ENCODE assay signal across 8 cellular contexts in the genomic region with DNA sequence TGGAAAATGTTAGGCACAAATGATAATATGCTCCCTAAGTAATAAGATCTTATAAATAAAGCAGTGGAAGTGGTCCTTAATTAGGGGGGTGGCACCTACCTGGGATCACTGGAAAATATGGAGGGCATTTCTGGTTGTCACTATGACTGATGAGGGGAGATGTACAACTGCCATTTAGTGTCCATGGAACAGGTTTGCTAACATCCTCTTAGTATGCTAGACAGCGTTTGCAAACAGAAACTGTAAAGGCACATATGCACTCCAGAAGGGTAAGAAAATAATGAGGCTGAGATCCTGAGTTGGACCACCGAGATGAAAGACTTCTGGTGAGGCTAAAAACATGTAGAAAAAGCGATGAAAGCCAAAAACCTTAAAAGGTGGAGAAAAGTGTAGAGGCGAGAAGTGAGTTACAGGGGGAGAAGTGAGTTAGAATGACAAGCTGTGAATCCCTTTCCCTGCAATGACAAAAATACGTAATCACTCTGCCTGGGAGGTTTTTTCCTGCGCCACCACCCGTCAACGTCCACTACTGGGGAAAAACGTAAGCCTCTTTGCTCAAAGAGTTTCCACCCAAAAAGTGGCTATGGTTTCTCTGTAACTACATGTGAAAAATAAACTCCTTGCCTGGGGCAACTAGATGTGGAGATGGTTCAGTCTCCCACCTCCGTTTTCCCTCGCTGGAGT. TPM values are rescaled to one million over a fixed set of nuclear protein-coding genes. Genes with fewer than 3 reads are reported as not detected.
DNase-seq lines count a peak whose midpoint lies in the region; ATAC-seq, FAIRE-seq and TF ChIP-seq lines count a peak whose summit lies in the region.

No MANE protein-coding gene starts in this region.

- peak overlapping the region; percentile 99 for H3K27ac Mint-ChIP-seq in CD8-positive, alpha-beta T cell

- BruUV-seq in mammary epithelial cell (replicated peaks; lab: Mats Ljungman, UMichigan) (TSS peak; percentile 42), HepG2 (replicated peaks; lab: Mats Ljungman, UMichigan) (TSS peak; percentile 70)

- peak overlapping the region; percentile 94 for H3K9ac ChIP-seq in mammary epithelial cell (ENCODE audit: insufficient read depth, low read length)
- peak overlapping the region; percentile 95 for H3K9ac ChIP-seq in HepG2 (ENCODE audit: insufficient read depth, low read depth, low read length)

- peak overlapping the region; percentile 90 for H3K4me3 ChIP-seq in CD8-positive, alpha-beta T cell (ENCODE audit: low read depth, low read length)
- H3K4me3 ChIP-seq in mammary epithelial cell (replicated peaks in 1 of 3; ENCODE audit: insufficient read depth in 1 of 3, low read depth in 2 of 3, low read length in 3 of 3) (peak overlapping the region; percentile 82 to 88 (median 88)), HepG2 (replicated peaks in 1 of 3; ENCODE audit: insufficient read depth in 1 of 3, low read depth in 2 of 3, low read length in 3 of 3) (peak overlapping the region; percentile 79 to 98 (median 93)), testis (peak overlapping the region; percentile 90 to 98)

- H3K27me3 Mint-ChIP-seq in CD8-positive, alpha-beta T cell (ENCODE audit: low read depth): no peaks in the 10 kb centered on the region

- 1% methylated on average over 8 of the region's 11 CpGs for WGBS in mammary epithelial cell (ENCODE audit: low coverage, missing lambda C conversion rate)
- under 1% methylated on average over 11 of the region's 11 CpGs for WGBS in HepG2 (ENCODE audit: low lambda C conversion rate)
- 1 to 2% methylated on average over 11 of the region's 11 CpGs for WGBS in testis, 2 donors

- H3K4me3 Mint-ChIP-seq in CD8-positive, alpha-beta T cell: peak overlapping the region; percentile 98

- POLR2A ChIA-PET in CD8-positive, alpha-beta T cell (lab: Charles Lee): interaction anchor here (0.7 to 3.1 kb wide), 5 partner anchors 27 to 304 kb away, joined by 3 to 17 read pairs (median 6); a partner anchor contains a TSS
- POLR2A ChIA-PET in HepG2 (lab: Yijun Ruan, JAX): interaction anchor here (0.6 to 2.4 kb wide), 5 partner anchors 66 to 283 kb away, joined by 3 to 22 read pairs (median 4); a partner anchor contains a TSS

- in situ Hi-C loops in mammary epithelial cell (cut with MboI; ENCODE audit: low sequenced_read_pairs in 2 of 2): no loop called here
- in situ Hi-C loops in HepG2 (cut with HindIII; ENCODE audit: extremely low pct_ligation_motif_present, low pct_unique_long_range_greater_than_20kb): no loop called here

- H3K9me3 Mint-ChIP-seq in CD8-positive, alpha-beta T cell: no peaks in the 10 kb centered on the region

- no peak for TF ChIP-seq RAD21 in HepG2 (CRISPR knock-in tag; IDR thresholded peaks at IDR 0.05)

- H3K4me1 ChIP-seq in CD8-positive, alpha-beta T cell (ENCODE audit: insufficient read depth, low read length): peaks cover 29% of the 10 kb centered on the region
- H3K4me1 ChIP-seq in mammary epithelial cell (ENCODE audit: insufficient read depth, low read length) (peaks cover 4% of the 10 kb centered on the region), HepG2 (ENCODE audit: insufficient read depth, low read length) (peaks cover 35% of the 10 kb centered on the region), testis (peaks cover 32% of the 10 kb centered on the region)

- intact Hi-C loops in CD8-positive, alpha-beta T cell (cut with DNase I, micrococcal nuclease): loop anchor here (1.0 to 10.0 kb wide), 15 partner anchors 66 to 1900 kb away; a partner anchor contains a TSS
- intact Hi-C loops in mammary epithelial cell (cut with micrococcal nuclease): loop anchor here (2.0 to 10.0 kb wide), 4 partner anchors 67 to 160 kb away; a partner anchor contains a TSS
- intact Hi-C loops in HepG2 (cut with micrococcal nuclease; ENCODE audit: unreplicated experiment): loop anchor here (1.0 to 5.0 kb wide), 4 partner anchors 48 to 202 kb away; a partner anchor contains a TSS
- intact Hi-C loops in testis (cut with DNase I; ENCODE audit: low total_unique reads): no loop called here

- no peak for TF ChIP-seq CTCF in CD8-positive, alpha-beta T cell (IDR thresholded peaks at IDR 0.05)
- TF ChIP-seq CTCF in mammary epithelial cell (conservative IDR thresholded peaks at IDR 0.05 in 1 of 2, IDR thresholded peaks at IDR 0.05 in 1 of 2; ENCODE audit: extremely low read depth in 1 of 2, insufficient read depth in 1 of 2, low read depth in 1 of 2, low read length in 2 of 2): peak in 1 of 2 donors; percentile 2
- no peak for TF ChIP-seq CTCF in HepG2 (CRISPR knock-in tag; IDR thresholded peaks at IDR 0.05)
- TF ChIP-seq CTCF in testis (IDR thresholded peaks at IDR 0.05): no peak

- H3K4me1 Mint-ChIP-seq in CD8-positive, alpha-beta T cell (ENCODE audit: low read depth): peaks cover 49% of the 10 kb centered on the region

- peak overlapping the region; percentile 93 for H3K27ac ChIP-seq in CD8-positive, alpha-beta T cell (ENCODE audit: low read depth, low read length)
- H3K27ac ChIP-seq in mammary epithelial cell (ENCODE audit: insufficient read depth, low read depth, low read length) (peak overlapping the region; percentile 81), HepG2 (ENCODE audit: extremely low read length, insufficient read depth, low read length) (peak overlapping the region; percentile 99), testis (peak overlapping the region; percentile 92 to 93)

- dilution Hi-C loops in mammary epithelial cell (cut with HindIII; ENCODE audit: low sequenced_read_pairs): no loop called here

- peak in 1 of 7 experiments; percentile 38 for DNase-seq in CD8-positive, alpha-beta T cell
- peak; percentile 26 for DNase-seq in NCI-H2227 (lab: John Stamatoyannopoulos, UW; ENCODE audit: unreplicated experiment)
- DNase-seq in mammary epithelial cell: peak; percentile 22
- no peak for DNase-seq in HepG2 (ENCODE audit: low spot score)
- no peak for DNase-seq in testis
- no peak for DNase-seq in NCI-H2029 treated with DMSO at 0.1 percent for 48 hours (lab: John Stamatoyannopoulos, UW)

- ATAC-seq in CD8-positive, alpha-beta T cell: peak; percentile 3
- ATAC-seq in GM21423 (IDR thresholded peaks at IDR 0.05; ENCODE audit: unreplicated experiment) (peak; percentile 1), HepG2 (peak; percentile 10), esophagus mucosa (no peak)

- H3K9me3 ChIP-seq in CD8-positive, alpha-beta T cell (ENCODE audit: low read length): no peaks in the 10 kb centered on the region
- H3K9me3 ChIP-seq in mammary epithelial cell (replicated peaks; ENCODE audit: insufficient read depth, low read length) (no peaks in the 10 kb centered on the region), HepG2 (ENCODE audit: low read length) (no peaks in the 10 kb centered on the region), testis (no peaks in the 10 kb centered on the region)

- no peaks in the 10 kb centered on the region for H3K36me3 ChIP-seq in CD8-positive, alpha-beta T cell (ENCODE audit: insufficient read depth, low read length)
- H3K36me3 ChIP-seq in mammary epithelial cell (ENCODE audit: insufficient read depth, low read length) (peaks cover 10% of the 10 kb centered on the region), HepG2 (replicated peaks in 1 of 2; ENCODE audit: control insufficient read depth in 1 of 2, insufficient read depth in 2 of 2, low read length in 2 of 2) (peaks cover 2 to 8% of the 10 kb centered on the region in 2 experiments; a peak in 4 of 5 replicates), testis (ENCODE audit: low read depth, missing control alignments) (no peaks in the 10 kb centered on the region)

- no peaks in the 10 kb centered on the region for H3K27me3 ChIP-seq in CD8-positive, alpha-beta T cell (ENCODE audit: insufficient read depth, low read length)
- H3K27me3 ChIP-seq in mammary epithelial cell (ENCODE audit: insufficient read depth, low read length): no peaks in the 10 kb centered on the region
- H3K27me3 ChIP-seq in HepG2 (ENCODE audit: control insufficient read depth in 1 of 2, insufficient read depth in 2 of 2, low read length in 2 of 2): no peaks in the 10 kb centered on the region; a peak in 1 of 5 replicates
- no peaks in the 10 kb centered on the region for H3K27me3 ChIP-seq in testis

- no peak for TF ChIP-seq EP300 in HepG2 (IDR thresholded peaks at IDR 0.05; ENCODE audit: low read depth in 2 of 2, low read length in 2 of 2)
- TF ChIP-seq EP300 in HepG2 (CRISPR knock-in tag; IDR thresholded peaks at IDR 0.05; ENCODE audit: borderline replicate concordance): no peak

- CTCF ChIA-PET in CD8-positive, alpha-beta T cell (lab: Charles Lee): interaction anchor here (1.2 kb wide), 1 partner anchor 188 kb away, joined by 3 read pairs; no protein-coding TSS in a partner anchor
- CTCF ChIA-PET in mammary epithelial cell (lab: Charles Lee; ENCODE audit: low non-redundant PET) (interaction anchor here (0.8 kb wide), 1 partner anchor 202 kb away, joined by 3 read pairs; a partner anchor contains a TSS), HepG2 (lab: Yijun Ruan, JAX; ENCODE audit: low intra/inter-chr PET ratio, low total read pairs) (no interaction called here)

- TF ChIP-seq POLR2A in HepG2 (IDR thresholded peaks at IDR 0.05; ENCODE audit: insufficient read depth in 1 of 2, low read depth in 2 of 2, low read length in 2 of 2) (no peak), testis (IDR thresholded peaks at IDR 0.05) (no peak)

- H2AFZ ChIP-seq in mammary epithelial cell (ENCODE audit: low read depth, low read length) (peak overlapping the region; percentile 91), HepG2 (ENCODE audit: low read length) (peak overlapping the region; percentile 67)

- H3K36me3 Mint-ChIP-seq in CD8-positive, alpha-beta T cell: peaks cover 38% of the 10 kb centered on the region

- peak overlapping the region; percentile 89 for H3K4me2 ChIP-seq in mammary epithelial cell (ENCODE audit: insufficient read depth, low read depth, low read length)
- peak overlapping the region; percentile 81 for H3K4me2 ChIP-seq in HepG2 (ENCODE audit: low read depth, low read length)

- no peaks in the 10 kb centered on the region for H4K20me1 ChIP-seq in mammary epithelial cell (ENCODE audit: insufficient read depth, low read length)
- H4K20me1 ChIP-seq in HepG2 (ENCODE audit: insufficient read depth, low read length): no peaks in the 10 kb centered on the region; the same call in 1 of the 2 replicates

- H3K79me2 ChIP-seq in mammary epithelial cell (ENCODE audit: insufficient read depth, low read length): peaks cover 77% of the 10 kb centered on the region
- peaks cover 49% of the 10 kb centered on the region for H3K79me2 ChIP-seq in HepG2 (ENCODE audit: insufficient read depth, low read length)

- peak; percentile 40 for FAIRE-seq in HepG2 (lab: Jason Lieb, UNC)

RNA-seq across cellular contexts. Expression of a gene that starts 0.8 kb away (rescaled TPM):
- 10 to 100 TPM; 25.0 to 27.0 TPM for total RNA-seq in CD8-positive, alpha-beta T cell
- total RNA-seq in mammary epithelial cell (10 to 100 TPM; 33.5 to 40.2 TPM), HepG2 (2016; rRNA removed; fragmentation: Illumina TruSeq; extraction: Trizol) (29.4 and 31.2 TPM in 2 replicates), testis (100 to 1,000 TPM; 116 to 140 TPM), esophagus mucosa (21.7 TPM)
- polyA plus RNA-seq in mammary epithelial cell (28.6 TPM), HepG2 (2011; rRNA removed) (23.4 and 37.7 TPM in 2 replicates), testis (ENCODE audit: insufficient read depth, low read depth, low replicate concordance) (45.0 TPM)
- 28.0 TPM for polyA minus RNA-seq in mammary epithelial cell
- 9.3 and 10.7 TPM in 2 replicates for total RNA-seq in HepG2 (2016; cell fraction: cytosol; rRNA removed; fragmentation: Illumina TruSeq; extraction: Trizol; ENCODE audit: low read depth)
- 32.5 and 32.9 TPM in 2 replicates for total RNA-seq in HepG2 (2016; cell fraction: insoluble cytoplasmic fraction; rRNA removed; fragmentation: Illumina TruSeq; extraction: Trizol)
- 16.8 and 17.7 TPM in 2 replicates for total RNA-seq in HepG2 (2016; cell fraction: membrane; rRNA removed; fragmentation: Illumina TruSeq; extraction: Trizol)
- total RNA-seq in HepG2 (2016; cell fraction: nucleus; rRNA removed; fragmentation: Illumina TruSeq; extraction: Trizol): 34.8 and 48.4 TPM in 2 replicates
- 9.9 and 15.5 TPM in 2 replicates for polyA plus RNA-seq in HepG2 (2011; cell fraction: cytosol; rRNA removed)
- 33.6 and 34.0 TPM in 2 replicates for polyA plus RNA-seq in HepG2 (2011; cell fraction: nucleus; rRNA removed)
- 14.7 and 18.8 TPM in 2 replicates for polyA plus RNA-seq in HepG2 (2012)
- polyA plus RNA-seq in HepG2 (2016; cell fraction: cytosol; fragmentation: Illumina TruSeq; extraction: Trizol; ENCODE audit: low read depth): 1.3 TPM in 2 replicates
- 22.8 and 25.0 TPM in 2 replicates for polyA plus RNA-seq in HepG2 (2016; cell fraction: insoluble cytoplasmic fraction; fragmentation: Illumina TruSeq; extraction: Trizol; ENCODE audit: low read depth)
- polyA plus RNA-seq in HepG2 (2016; cell fraction: membrane; fragmentation: Illumina TruSeq; extraction: Trizol; ENCODE audit: low read depth): 5.0 and 5.4 TPM in 2 replicates
- 45.3 and 51.0 TPM in 2 replicates for polyA plus RNA-seq in HepG2 (2016; cell fraction: nucleus; fragmentation: Illumina TruSeq; extraction: Trizol; ENCODE audit: insufficient read depth, low read depth)
- 63.6 and 109 TPM in 2 replicates for polyA minus RNA-seq in HepG2 (2011; rRNA and poly(A)+ RNA removed; ENCODE audit: low replicate concordance)
- polyA minus RNA-seq in HepG2 (2011; cell fraction: cytosol; rRNA and poly(A)+ RNA removed): 9.4 and 13.5 TPM in 2 replicates
- polyA minus RNA-seq in HepG2 (2011; cell fraction: nucleus; rRNA and poly(A)+ RNA removed): 99.1 and 114 TPM in 2 replicates

RNA-seq across cellular contexts. Expression of a gene that starts 0.8 kb away (rescaled TPM):
- total RNA-seq in CD8-positive, alpha-beta T cell: 10 to 100 TPM; 51.1 to 59.6 TPM
- 10 to 100 TPM; 57.3 to 61.2 TPM for total RNA-seq in mammary epithelial cell
- polyA plus RNA-seq in mammary epithelial cell: 22.3 TPM
- 42.6 TPM for polyA minus RNA-seq in mammary epithelial cell
- total RNA-seq in HepG2 (2016; rRNA removed; fragmentation: Illumina TruSeq; extraction: Trizol): 26.6 and 29.6 TPM in 2 replicates
- total RNA-seq in HepG2 (2016; cell fraction: cytosol; rRNA removed; fragmentation: Illumina TruSeq; extraction: Trizol; ENCODE audit: low read depth): 130 and 133 TPM in 2 replicates
- 28.0 and 29.0 TPM in 2 replicates for total RNA-seq in HepG2 (2016; cell fraction: insoluble cytoplasmic fraction; rRNA removed; fragmentation: Illumina TruSeq; extraction: Trizol)
- 50.5 and 64.6 TPM in 2 replicates for total RNA-seq in HepG2 (2016; cell fraction: membrane; rRNA removed; fragmentation: Illumina TruSeq; extraction: Trizol)
- 30.0 and 30.8 TPM in 2 replicates for total RNA-seq in HepG2 (2016; cell fraction: nucleus; rRNA removed; fragmentation: Illumina TruSeq; extraction: Trizol)
- polyA plus RNA-seq in HepG2 (2011; rRNA removed): 24.8 and 28.7 TPM in 2 replicates
- polyA plus RNA-seq in HepG2 (2011; cell fraction: cytosol; rRNA removed): 11.0 and 16.4 TPM in 2 replicates
- 33.1 and 34.3 TPM in 2 replicates for polyA plus RNA-seq in HepG2 (2011; cell fraction: nucleus; rRNA removed)
- polyA plus RNA-seq in HepG2 (2012): 14.4 and 16.4 TPM in 2 replicates
- 0.88 and 1.3 TPM in 2 replicates for polyA plus RNA-seq in HepG2 (2016; cell fraction: cytosol; fragmentation: Illumina TruSeq; extraction: Trizol; ENCODE audit: low read depth)
- polyA plus RNA-seq in HepG2 (2016; cell fraction: insoluble cytoplasmic fraction; fragmentation: Illumina TruSeq; extraction: Trizol; ENCODE audit: low read depth): 17.6 and 18.3 TPM in 2 replicates
- 5.8 and 6.9 TPM in 2 replicates for polyA plus RNA-seq in HepG2 (2016; cell fraction: membrane; fragmentation: Illumina TruSeq; extraction: Trizol; ENCODE audit: low read depth)
- polyA plus RNA-seq in HepG2 (2016; cell fraction: nucleus; fragmentation: Illumina TruSeq; extraction: Trizol; ENCODE audit: insufficient read depth, low read depth): 35.0 and 37.6 TPM in 2 replicates
- polyA minus RNA-seq in HepG2 (2011; rRNA and poly(A)+ RNA removed; ENCODE audit: low replicate concordance): 31.3 and 58.8 TPM in 2 replicates
- polyA minus RNA-seq in HepG2 (2011; cell fraction: cytosol; rRNA and poly(A)+ RNA removed): 24.5 and 30.5 TPM in 2 replicates
- 62.4 and 73.8 TPM in 2 replicates for polyA minus RNA-seq in HepG2 (2011; cell fraction: nucleus; rRNA and poly(A)+ RNA removed)
- total RNA-seq in testis: 10 to 100 TPM; 84.4 to 97.8 TPM
- 66.8 TPM for polyA plus RNA-seq in testis (ENCODE audit: insufficient read depth, low read depth, low replicate concordance)
- 26.1 TPM for total RNA-seq in esophagus mucosa

Comparison
In these comparisons a context has a peak if more than half of its experiments do, and no peak if none do; other contexts are left out.
1. DNase-seq: peak in NCI-H2227 (single experiment) and mammary epithelial cell (single experiment); none in HepG2 (single experiment), testis (single experiment) and NCI-H2029 treated with DMSO at 0.1 percent for 48 hours (single experiment).
2. Peak in every context shown above with its lines, with median percentiles within 50 percentile points of each other: H3K27ac ChIP-seq and H3K4me3 ChIP-seq.